In genomic region chr19:46990998-46991676, GRCh38 we compare ENCODE assay signal across 8 cellular contexts. TPM values are rescaled to one million over a fixed set of nuclear protein-coding genes. Genes with fewer than 3 reads are reported as not detected.
DNase-seq lines count a peak whose midpoint lies in the region; ATAC-seq and TF ChIP-seq lines count a peak whose summit lies in the region.

No MANE protein-coding gene starts in this region.

- no peaks in the 10 kb centered on the region for H3K79me2 ChIP-seq in smooth muscle cell (ENCODE audit: low read depth)

- H3K27ac ChIP-seq in iPS-20b (ENCODE audit: low read length) (peak overlapping the region; percentile 25), smooth muscle cell (ENCODE audit: low read depth) (no peak overlapping the region)

- H3K36me3 Mint-ChIP-seq in MCF 10A (ENCODE audit: insufficient read depth, unreplicated experiment), result peaks cover 42% of the 10 kb centered on the region

- H3K27me3 Mint-ChIP-seq in MCF 10A (ENCODE audit: insufficient read depth, unreplicated experiment), result no peaks in the 10 kb centered on the region

- POLR2A ChIA-PET in MCF 10A (lab: Yijun Ruan, JAX), result interaction anchor here (0.6 to 2.5 kb wide), 8 partner anchors 15 to 203 kb away, joined by 3 to 13 read pairs (median 3); partner anchors contain the start of gene SLC1A5

- H3K4me2 ChIP-seq in smooth muscle cell, result no peak overlapping the region

- no peak overlapping the region for H2AFZ ChIP-seq in smooth muscle cell (ENCODE audit: low read depth)

- H3K27me3 ChIP-seq in iPS-20b (ENCODE audit: insufficient read depth, low read length) (no peaks in the 10 kb centered on the region), smooth muscle cell (ENCODE audit: low read depth) (no peaks in the 10 kb centered on the region)

- WGBS in smooth muscle cell (ENCODE audit: low lambda C conversion rate), result 33% methylated on average over 19 of the region's 19 CpGs

- H3K9me3 ChIP-seq in iPS-20b (ENCODE audit: insufficient read depth, low read depth, low read length) (no peaks in the 10 kb centered on the region), smooth muscle cell (replicated peaks; ENCODE audit: low read depth) (no peaks in the 10 kb centered on the region)

- H3K9me3 Mint-ChIP-seq in MCF 10A (ENCODE audit: unreplicated experiment), result no peaks in the 10 kb centered on the region

- no peaks in the 10 kb centered on the region for H3K4me1 Mint-ChIP-seq in MCF 10A (ENCODE audit: insufficient read depth, unreplicated experiment)

- H4K20me1 ChIP-seq in smooth muscle cell (ENCODE audit: low read depth), result no peaks in the 10 kb centered on the region

- BruUV-seq in MCF 10A (replicated peaks; lab: Mats Ljungman, UMichigan), result no TSS peak

- DNase-seq in GM10266 (ENCODE audit: extremely low spot score), result peak; percentile 70
- peak; percentile 21 for DNase-seq in NCI-H2029 treated with DMSO at 0.1 percent for 48 hours (lab: John Stamatoyannopoulos, UW)
- DNase-seq in UCSD-AML1 (lab: John Stamatoyannopoulos, UW; ENCODE audit: unreplicated experiment), result peak; percentile 70
- DNase-seq in MCF 10A (ENCODE audit: unreplicated experiment), result peak; percentile 88
- peak; percentile 30 for DNase-seq in smooth muscle cell (lab: John Stamatoyannopoulos, UW; ENCODE audit: unreplicated experiment)

- H3K27ac Mint-ChIP-seq in MCF 10A (ENCODE audit: low read depth, unreplicated experiment), result peak overlapping the region; percentile 19

- H3K4me3 Mint-ChIP-seq in MCF 10A (ENCODE audit: unreplicated experiment), result no peak overlapping the region

- H3K4me1 ChIP-seq in iPS-20b (ENCODE audit: insufficient read depth, low read length) (peaks cover 7% of the 10 kb centered on the region; the same call in 1 of the 2 replicates), smooth muscle cell (ENCODE audit: low read depth) (no peaks in the 10 kb centered on the region)

- CTCF ChIA-PET in MCF 10A (lab: Yijun Ruan, JAX), result interaction anchor here (0.5 to 3.2 kb wide), 53 partner anchors 8 to 356 kb away, joined by 3 to 67 read pairs (median 4); partner anchors contain the start of gene ARHGAP35

- H3K9ac ChIP-seq in iPS-20b (ENCODE audit: low read depth, low read length) (peak overlapping the region; percentile 67), smooth muscle cell (ENCODE audit: low read depth) (no peak overlapping the region)

- no peaks in the 10 kb centered on the region for H3F3A ChIP-seq in smooth muscle cell (ENCODE audit: low read depth)

- no peak overlapping the region; the same call in 1 of the 2 replicates for H3K4me3 ChIP-seq in iPS-20b (ENCODE audit: low read length)
- no peak overlapping the region for H3K4me3 ChIP-seq in smooth muscle cell

- ATAC-seq in GM21526 (IDR thresholded peaks at IDR 0.05; ENCODE audit: low FRiP score, unreplicated experiment) (no peak), HG02884 (IDR thresholded peaks at IDR 0.05; ENCODE audit: unreplicated experiment) (no peak)

- peak; percentile 88 for TF ChIP-seq CTCF in GM10266 (IDR thresholded peaks at IDR 0.05; ENCODE audit: control insufficient read depth, insufficient read depth, low read depth, missing control alignments)
- TF ChIP-seq CTCF in MCF 10A (IDR thresholded peaks at IDR 0.05; ENCODE audit: unreplicated experiment), result peak; percentile 89
- peak; percentile 86 for TF ChIP-seq CTCF in smooth muscle cell (IDR thresholded peaks at IDR 0.05; ENCODE audit: borderline replicate concordance, insufficient read depth, poor library complexity, severe bottlenecking)

- intact Hi-C loops in MCF 10A (cut with micrococcal nuclease), result loop anchor here (1.0 to 2.0 kb wide), 3 partner anchors 131 to 234 kb away; partner anchors contain the start of gene ARHGAP35

- H3K36me3 ChIP-seq in iPS-20b (ENCODE audit: insufficient read depth, low read depth, low read length) (peaks cover 57% of the 10 kb centered on the region), smooth muscle cell (ENCODE audit: low read depth) (no peaks in the 10 kb centered on the region)

RNA-seq across cellular contexts. Expression of gene NPAS1, which starts 28.5 kb away (rescaled TPM):
- total RNA-seq in MCF 10A (2022), result 0.44 and 0.68 TPM in 2 replicates
- total RNA-seq in smooth muscle cell, result 0.49 and 0.76 TPM in 2 replicates
- 3.7 and 4.7 TPM in 2 replicates for polyA plus RNA-seq in smooth muscle cell

RNA-seq across cellular contexts. Expression of gene TMEM160, which starts 57.3 kb away (rescaled TPM):
- total RNA-seq in MCF 10A (2022) (15.3 and 22.0 TPM in 2 replicates), smooth muscle cell (21.5 and 61.5 TPM in 2 replicates)
- 92.2 and 94.4 TPM in 2 replicates for polyA plus RNA-seq in smooth muscle cell

Comparison
In these comparisons a context has a peak if more than half of its experiments do, and no peak if none do; other contexts are left out.
1. DNase-seq: peak in every context shown above with its lines; median percentile 88 in MCF 10A; 70 in GM10266; 70 in UCSD-AML1; 30 in smooth muscle cell; 21 in NCI-H2029 treated with DMSO at 0.1 percent for 48 hours.